ENCODE assay signal across 8 cellular contexts in the genomic region with DNA sequence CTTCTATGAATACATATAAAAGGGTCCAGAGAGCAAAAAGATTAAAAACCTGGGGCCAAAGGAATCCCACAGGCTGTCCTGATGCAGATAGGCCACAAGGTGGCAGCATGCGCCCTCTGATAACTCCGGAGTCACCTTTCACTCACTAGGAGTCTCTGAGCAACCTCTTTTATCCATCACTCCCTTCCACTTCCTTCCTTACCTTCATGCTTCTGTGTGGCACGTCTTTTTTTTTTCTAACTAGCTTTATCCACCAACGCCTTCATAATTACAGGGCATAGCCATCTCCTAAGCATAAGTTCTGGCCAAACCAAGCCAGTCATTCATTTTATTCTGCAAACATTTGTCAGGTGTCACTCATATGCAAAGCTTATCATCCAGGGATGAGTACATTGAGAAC. TPM values are rescaled to one million over a fixed set of nuclear protein-coding genes. Genes with fewer than 3 reads are reported as not detected.
A peak's percentile ranks its signal among the peaks of the same experiment; 100 is the strongest.
DNase-seq lines count a peak whose midpoint lies in the region; ATAC-seq and TF ChIP-seq lines count a peak whose summit lies in the region.

No MANE protein-coding gene starts in this region.

- H3K27me3 ChIP-seq in lower lobe of right lung (ENCODE audit: low read depth) = peaks cover 18% of the 10 kb centered on the region

- DNase-seq in COLO829 (ENCODE audit: low spot score) (peak; percentile 94), NCI-H69 (lab: John Stamatoyannopoulos, UW) (peak; percentile 85), dermis blood vessel endothelial cell (peak; percentile 75), lower lobe of right lung (peak; percentile 79)
- DNase-seq in activated CD4-positive, alpha-beta T cell treated with anti-CD3 and anti-CD28 coated beads, Interleukin-2, amount 50 U/mL, for 1 hour = peak; percentile 61
- peak; percentile 17 for DNase-seq in stimulated activated CD8-positive, alpha-beta memory T cell treated with anti-CD3 and anti-CD28 coated beads, Interleukin-12 subunit alpha, Interleukin-12 subunit beta, amount 100 ng/mL, for 24 hours (ENCODE audit: extremely low read depth)

- no peaks in the 10 kb centered on the region for H3K9me3 ChIP-seq in lower lobe of right lung

- TF ChIP-seq CTCF in lower lobe of right lung (IDR thresholded peaks at IDR 0.05) = peak; percentile 93

- peaks cover 4% of the 10 kb centered on the region for H3K4me1 ChIP-seq in lower lobe of right lung

- intact Hi-C loops in lower lobe of right lung (cut with DNase I) = no loop called here

- H3K36me3 ChIP-seq in lower lobe of right lung = no peaks in the 10 kb centered on the region

- H3K27ac ChIP-seq in lower lobe of right lung = no peak overlapping the region

- ATAC-seq in HG03066 (IDR thresholded peaks at IDR 0.05; ENCODE audit: low read depth, unreplicated experiment) (peak; percentile 60), lower lobe of right lung (peak; percentile 74 to 82), HG03342 (IDR thresholded peaks at IDR 0.05; ENCODE audit: unreplicated experiment) (no peak)

- no peak overlapping the region for H3K4me3 ChIP-seq in lower lobe of right lung

RNA-seq across cellular contexts. Expression of gene PGLYRP4, which starts 3.9 kb away (rescaled TPM):
- total RNA-seq in dermis blood vessel endothelial cell (not detected in 2 replicates), lower lobe of right lung (0.30 TPM)

RNA-seq across cellular contexts. Expression of gene S100A9, which starts 5.1 kb away (rescaled TPM):
- total RNA-seq in dermis blood vessel endothelial cell (0.19 and 0.51 TPM in 2 replicates), lower lobe of right lung (911 TPM)

RNA-seq across cellular contexts. Expression of gene S100A12, which starts 22.9 kb away (rescaled TPM):
- total RNA-seq in dermis blood vessel endothelial cell (not detected in 2 replicates), lower lobe of right lung (54.9 TPM)

RNA-seq across cellular contexts. Expression of gene S100A8, which starts 38.4 kb away (rescaled TPM):
- not detected in 2 replicates for total RNA-seq in dermis blood vessel endothelial cell
- total RNA-seq in lower lobe of right lung = 622 TPM

RNA-seq across cellular contexts. Expression of gene PGLYRP3, which starts 39.8 kb away (rescaled TPM):
- total RNA-seq in dermis blood vessel endothelial cell = not detected in 2 replicates
- not detected for total RNA-seq in lower lobe of right lung

Comparison
In these comparisons a context has a peak if more than half of its experiments do, and no peak if none do; other contexts are left out.
1. DNase-seq: peak in every context shown above with its lines; median percentile 94 in COLO829; 85 in NCI-H69; 79 in lower lobe of right lung; 75 in dermis blood vessel endothelial cell; 61 in activated CD4-positive, alpha-beta T cell treated with anti-CD3 and anti-CD28 coated beads, Interleukin-2, amount 50 U/mL, for 1 hour; 17 in stimulated activated CD8-positive, alpha-beta memory T cell treated with anti-CD3 and anti-CD28 coated beads, Interleukin-12 subunit alpha, Interleukin-12 subunit beta, amount 100 ng/mL, for 24 hours.
2. RNA of gene S100A9, which starts 5.1 kb away (total RNA-seq): 911 TPM in lower lobe of right lung (single experiment); 0.19 to 0.51 TPM in dermis blood vessel endothelial cell; every median in the first group is over 100 times any median in the second.
3. RNA of gene S100A12, which starts 22.9 kb away (total RNA-seq): 54.9 TPM in lower lobe of right lung (single experiment); not detected in dermis blood vessel endothelial cell; every median in the first group is over 10 times any median in the second.